ENCODE assay signal across 7 cellular contexts in genomic region chr19:39531834-39532232, GRCh38. TPM values are rescaled to one million over a fixed set of nuclear protein-coding genes. Genes with fewer than 3 reads are reported as not detected.
A peak's percentile ranks its signal among the peaks of the same experiment; 100 is the strongest.
DNase-seq lines count a peak whose midpoint lies in the region; TF ChIP-seq lines count a peak whose summit lies in the region.

No MANE protein-coding gene starts in this region.

- H3K36me3 ChIP-seq in HUES64 (ENCODE audit: insufficient read depth, low read length), result no peaks in the 10 kb centered on the region
- H3K36me3 ChIP-seq in iPS-20b (ENCODE audit: insufficient read depth, low read depth, low read length), result no peaks in the 10 kb centered on the region
- peaks cover 0 to 6% (median 2%) of the 10 kb centered on the region in 4 donors for H3K36me3 ChIP-seq in stomach

- no peak for TF ChIP-seq CTCF in stomach (IDR thresholded peaks at IDR 0.05)

- H3K9me3 Mint-ChIP-seq in activated T-helper 1 cell treated with anti-CD3 and anti-CD28 coated beads, Interleukin-12 subunit alpha, Interleukin-12 subunit beta, Interleukin-2, Interleukin-4 antibody, amounts not matched to agents 30 ng/mL and 10 ng/mL and 1 ng/mL, durations not matched to agents 14 hours and 24 hours and 36 hours, result no peaks in the 10 kb centered on the region

- H3K9ac ChIP-seq in HUES64 (ENCODE audit: low read depth, low read length) (peak overlapping the region; percentile 80; the same call in 1 of the 2 replicates), iPS-20b (ENCODE audit: low read depth, low read length) (peak overlapping the region; percentile 87; the same call in 1 of the 2 replicates)

- no peaks in the 10 kb centered on the region for H3K9me3 ChIP-seq in HUES64 (ENCODE audit: insufficient read depth, low read depth, low read length)
- H3K9me3 ChIP-seq in iPS-20b (ENCODE audit: insufficient read depth, low read depth, low read length), result no peaks in the 10 kb centered on the region
- no peaks in the 10 kb centered on the region for H3K9me3 ChIP-seq in stomach

- H3K27me3 Mint-ChIP-seq in activated T-helper 1 cell treated with anti-CD3 and anti-CD28 coated beads, Interleukin-12 subunit alpha, Interleukin-12 subunit beta, Interleukin-2, Interleukin-4 antibody, amounts not matched to agents 30 ng/mL and 10 ng/mL and 1 ng/mL, durations not matched to agents 14 hours and 24 hours and 36 hours (ENCODE audit: insufficient read depth), result peaks cover 2% of the 10 kb centered on the region

- H3K27me3 ChIP-seq in HUES64 (ENCODE audit: insufficient read depth, low read length), result no peaks in the 10 kb centered on the region; the same call in 1 of the 2 replicates
- no peaks in the 10 kb centered on the region for H3K27me3 ChIP-seq in iPS-20b (ENCODE audit: insufficient read depth, low read length)
- H3K27me3 ChIP-seq in stomach, result no peaks in the 10 kb centered on the region

- intact Hi-C loops in activated T-helper 1 cell treated with anti-CD3 and anti-CD28 coated beads, Interleukin-12 subunit alpha, Interleukin-12 subunit beta, Interleukin-2, Interleukin-4 antibody, amounts not matched to agents 30 ng/mL and 10 ng/mL and 1 ng/mL, durations not matched to agents 14 hours and 24 hours and 36 hours (cut with micrococcal nuclease), result loop anchor here (1.0 to 5.0 kb wide), 9 partner anchors 8 to 410 kb away; partner anchors contain the start of genes EID2, SUPT5H and TIMM50
- intact Hi-C loops in stomach (cut with DNase I; ENCODE audit: low total_unique reads), result loop anchor here (10.0 kb wide), 1 partner anchor 57 kb away; no protein-coding TSS in a partner anchor

- H3K27ac ChIP-seq in HUES64 (ENCODE audit: low read depth, low read length), result no peak overlapping the region
- no peak overlapping the region for H3K27ac ChIP-seq in iPS-20b (ENCODE audit: low read length)
- H3K27ac ChIP-seq in stomach, result peak overlapping the region; percentile 76 to 92 (median 83)

- peak overlapping the region; percentile 92 for H3K4me3 Mint-ChIP-seq in activated T-helper 1 cell treated with anti-CD3 and anti-CD28 coated beads, Interleukin-12 subunit alpha, Interleukin-12 subunit beta, Interleukin-2, Interleukin-4 antibody, amounts not matched to agents 30 ng/mL and 10 ng/mL and 1 ng/mL, durations not matched to agents 14 hours and 24 hours and 36 hours

- peaks cover 14% of the 10 kb centered on the region for H3K4me1 Mint-ChIP-seq in activated T-helper 1 cell treated with anti-CD3 and anti-CD28 coated beads, Interleukin-12 subunit alpha, Interleukin-12 subunit beta, Interleukin-2, Interleukin-4 antibody, amounts not matched to agents 30 ng/mL and 10 ng/mL and 1 ng/mL, durations not matched to agents 14 hours and 24 hours and 36 hours (ENCODE audit: low read depth)

- no peak for TF ChIP-seq POLR2A in stomach (IDR thresholded peaks at IDR 0.05)

- peak overlapping the region; percentile 93 for H3K4me3 ChIP-seq in HUES64 (ENCODE audit: low read length)
- H3K4me3 ChIP-seq in iPS-20b (ENCODE audit: low read length), result peak overlapping the region; percentile 92
- H3K4me3 ChIP-seq in stomach, result peak overlapping the region; percentile 70 to 97 (median 80)

- 45% methylated on average over 14 of the region's 14 CpGs for WGBS in HUES64
- 33 to 56% (median 42%) methylated on average over 14 of the region's 14 CpGs for WGBS in stomach, 5 donors

- peaks cover 5% of the 10 kb centered on the region for H3K36me3 Mint-ChIP-seq in activated T-helper 1 cell treated with anti-CD3 and anti-CD28 coated beads, Interleukin-12 subunit alpha, Interleukin-12 subunit beta, Interleukin-2, Interleukin-4 antibody, amounts not matched to agents 30 ng/mL and 10 ng/mL and 1 ng/mL, durations not matched to agents 14 hours and 24 hours and 36 hours (ENCODE audit: low read depth)

- TF ChIP-seq EP300 in stomach (IDR thresholded peaks at IDR 0.05), result no peak

- peak overlapping the region; percentile 58 for H3K27ac Mint-ChIP-seq in activated T-helper 1 cell treated with anti-CD3 and anti-CD28 coated beads, Interleukin-12 subunit alpha, Interleukin-12 subunit beta, Interleukin-2, Interleukin-4 antibody, amounts not matched to agents 30 ng/mL and 10 ng/mL and 1 ng/mL, durations not matched to agents 14 hours and 24 hours and 36 hours

- H3K4me1 ChIP-seq in HUES64 (ENCODE audit: insufficient read depth, low read length) (peaks cover 5% of the 10 kb centered on the region; the same call in 1 of the 2 replicates), iPS-20b (ENCODE audit: insufficient read depth, low read length) (no peaks in the 10 kb centered on the region), stomach (peaks cover 0 to 34% (median 19%) of the 10 kb centered on the region in 4 donors)

- DNase-seq in activated T-helper 1 cell treated with anti-CD3 and anti-CD28 coated beads, Interleukin-12 subunit alpha, Interleukin-12 subunit beta, Interleukin-2, Interleukin-4 antibody, amounts not matched to agents 30 ng/mL and 10 ng/mL and 1 ng/mL, durations not matched to agents 14 hours and 24 hours and 36 hours (ENCODE audit: low spot score), result no peak
- DNase-seq in stomach, result no peak
- DNase-seq in DMS153 treated with DMSO at 0.1 percent for 48 hours (lab: John Stamatoyannopoulos, UW; ENCODE audit: unreplicated experiment), result no peak
- no peak for DNase-seq in occipital lobe (lab: John Stamatoyannopoulos, UW)
- DNase-seq in SKM-1 (lab: John Stamatoyannopoulos, UW; ENCODE audit: unreplicated experiment), result no peak

RNA-seq across cellular contexts. Expression of gene EID2B, which starts 0.8 kb away (rescaled TPM):
- 1.4 TPM for polyA plus RNA-seq in HUES64 (2013, experiment 1 of 2)
- polyA plus RNA-seq in HUES64 (2013, experiment 2 of 2), result 2.3 TPM
- 3.2 and 3.7 TPM in 2 replicates for total RNA-seq in activated T-helper 1 cell treated with anti-CD3 and anti-CD28 coated beads, Interleukin-12 subunit alpha, Interleukin-12 subunit beta, Interleukin-2, Interleukin-4 antibody, amounts not matched to agents 30 ng/mL and 10 ng/mL and 1 ng/mL, durations not matched to agents 14 hours and 24 hours and 36 hours
- total RNA-seq in stomach (1 to 10 TPM in 3 of 5 donors, under 1 TPM in 1, not detected in 1; 0.58 to 5.7 (median 1.9) TPM), occipital lobe (18.9 TPM)
- polyA plus RNA-seq in stomach, result 1 to 10 TPM; 1.2 to 1.9 (median 1.2) TPM

RNA-seq across cellular contexts. Expression of gene EID2, which starts 8.1 kb away (rescaled TPM):
- 21.6 TPM for polyA plus RNA-seq in HUES64 (2013, experiment 1 of 2)
- 23.4 TPM for polyA plus RNA-seq in HUES64 (2013, experiment 2 of 2)
- 17.0 and 17.6 TPM in 2 replicates for total RNA-seq in activated T-helper 1 cell treated with anti-CD3 and anti-CD28 coated beads, Interleukin-12 subunit alpha, Interleukin-12 subunit beta, Interleukin-2, Interleukin-4 antibody, amounts not matched to agents 30 ng/mL and 10 ng/mL and 1 ng/mL, durations not matched to agents 14 hours and 24 hours and 36 hours
- total RNA-seq in stomach (10 to 100 TPM in 1 of 5 donors, 1 to 10 TPM in 3, not detected in 1; 4.3 to 56.5 (median 6.1) TPM), occipital lobe (26.4 TPM)
- polyA plus RNA-seq in stomach, result 10 to 100 TPM in 2 of 3 donors, 1 to 10 TPM in 1; 8.7 to 12.5 (median 10.2) TPM

RNA-seq across cellular contexts. Expression of gene SELENOV, which starts 16.9 kb away (rescaled TPM):
- 3.0 TPM for polyA plus RNA-seq in HUES64 (2013, experiment 1 of 2)
- 5.6 TPM for polyA plus RNA-seq in HUES64 (2013, experiment 2 of 2)
- not detected in 2 replicates for total RNA-seq in activated T-helper 1 cell treated with anti-CD3 and anti-CD28 coated beads, Interleukin-12 subunit alpha, Interleukin-12 subunit beta, Interleukin-2, Interleukin-4 antibody, amounts not matched to agents 30 ng/mL and 10 ng/mL and 1 ng/mL, durations not matched to agents 14 hours and 24 hours and 36 hours
- total RNA-seq in stomach, result not detected
- polyA plus RNA-seq in stomach, result not detected
- total RNA-seq in occipital lobe, result not detected

RNA-seq across cellular contexts. Expression of gene DLL3, which starts 33.1 kb away (rescaled TPM):
- polyA plus RNA-seq in HUES64 (2013, experiment 1 of 2), result 6.2 TPM
- polyA plus RNA-seq in HUES64 (2013, experiment 2 of 2), result 9.3 TPM
- total RNA-seq in activated T-helper 1 cell treated with anti-CD3 and anti-CD28 coated beads, Interleukin-12 subunit alpha, Interleukin-12 subunit beta, Interleukin-2, Interleukin-4 antibody, amounts not matched to agents 30 ng/mL and 10 ng/mL and 1 ng/mL, durations not matched to agents 14 hours and 24 hours and 36 hours, result 1.6 and 2.1 TPM in 2 replicates
- total RNA-seq in stomach (not detected), occipital lobe (15.8 TPM)
- under 1 TPM in 1 of 3 donors, not detected in 2; 0.08 TPM for polyA plus RNA-seq in stomach

RNA-seq across cellular contexts. Expression of gene TIMM50, which starts 51.2 kb away (rescaled TPM):
- polyA plus RNA-seq in HUES64 (2013, experiment 1 of 2), result 99.3 TPM
- polyA plus RNA-seq in HUES64 (2013, experiment 2 of 2), result 96.2 TPM
- 121 and 127 TPM in 2 replicates for total RNA-seq in activated T-helper 1 cell treated with anti-CD3 and anti-CD28 coated beads, Interleukin-12 subunit alpha, Interleukin-12 subunit beta, Interleukin-2, Interleukin-4 antibody, amounts not matched to agents 30 ng/mL and 10 ng/mL and 1 ng/mL, durations not matched to agents 14 hours and 24 hours and 36 hours
- total RNA-seq in stomach, result 100 to 1,000 TPM in 1 of 5 donors, 10 to 100 TPM in 4; 35.0 to 106 (median 56.2) TPM
- 10 to 100 TPM; 36.5 to 51.2 (median 49.7) TPM for polyA plus RNA-seq in stomach
- 39.6 TPM for total RNA-seq in occipital lobe

Comparison
In these comparisons a context has a peak if more than half of its experiments do, and no peak if none do; other contexts are left out.
1. H3K27ac ChIP-seq: peak in stomach (5 of 5); none in HUES64 (single experiment) and iPS-20b (single experiment).
2. Peak in every context shown above with its lines, with median percentiles within 50 percentile points of each other: H3K4me3 ChIP-seq.